8 cellular contexts compared by ENCODE assay signal in genomic region chr3:50572158-50572557, GRCh38. TPM values are rescaled to one million over a fixed set of nuclear protein-coding genes. Genes with fewer than 3 reads are reported as not detected.
DNase-seq lines count a peak whose midpoint lies in the region; TF ChIP-seq lines count a peak whose summit lies in the region.

No MANE protein-coding gene starts in this region.

- peak; percentile 72 for DNase-seq in GF-D8 (lab: John Stamatoyannopoulos, UW)
- DNase-seq in T-helper 2 cell, result peak; percentile 54 to 87 (median 71)
- DNase-seq in adrenal gland, result peak; percentile 69 to 89 (median 79)
- peak; percentile 79 for DNase-seq in left ventricle myocardium inferior
- DNase-seq in retina, result peak; percentile 70
- no peak for DNase-seq in OCI-M2 (lab: John Stamatoyannopoulos, UW; ENCODE audit: unreplicated experiment)
- no peak for DNase-seq in NCI-H226

- intact Hi-C loops in adrenal gland (cut with DNase I) (loop anchor here in 1 of 2 donors (2.0 kb wide), 1 partner anchor 41 kb away; no protein-coding TSS in a partner anchor), left ventricle myocardium inferior (cut with micrococcal nuclease) (no loop called here)

- no peaks in the 10 kb centered on the region for H3K9me3 ChIP-seq in adrenal gland (replicated peaks in 1 of 3)
- no peaks in the 10 kb centered on the region for H3K9me3 ChIP-seq in left ventricle myocardium inferior (replicated peaks)

- H3K27ac ChIP-seq in KMS-11, result no peak overlapping the region
- H3K27ac ChIP-seq in adrenal gland, result no peak overlapping the region
- H3K27ac ChIP-seq in left ventricle myocardium inferior (replicated peaks), result peak overlapping the region; percentile 75

- H3K79me2 ChIP-seq in KMS-11 (ENCODE audit: insufficient read depth, low read depth), result no peaks in the 10 kb centered on the region

- peak; percentile 73 for TF ChIP-seq CTCF in KMS-11 (conservative IDR thresholded peaks at IDR 0.05; ENCODE audit: low read depth, low read length)
- TF ChIP-seq CTCF in adrenal gland (IDR thresholded peaks at IDR 0.05), result peak; percentile 67 to 97 (median 94)
- peak; percentile 92 for TF ChIP-seq CTCF in left ventricle myocardium inferior (IDR thresholded peaks at IDR 0.05; ENCODE audit: borderline replicate concordance)

- H4K20me1 ChIP-seq in KMS-11 (ENCODE audit: insufficient read depth), result no peaks in the 10 kb centered on the region

- no peak overlapping the region for H2AFZ ChIP-seq in KMS-11 (ENCODE audit: low read depth)

- no peak overlapping the region for H3K9ac ChIP-seq in KMS-11

- H3K36me3 ChIP-seq in KMS-11 (ENCODE audit: insufficient read depth), result no peaks in the 10 kb centered on the region
- peaks cover 0 to 2% of the 10 kb centered on the region in 2 donors for H3K36me3 ChIP-seq in adrenal gland (replicated peaks in 1 of 2)
- peaks cover 19% of the 10 kb centered on the region for H3K36me3 ChIP-seq in left ventricle myocardium inferior

- WGBS in adrenal gland, 4 donors, result 10 to 17% (median 11%) methylated on average over 1 of the region's 1 CpG

- H3K27me3 ChIP-seq in KMS-11 (ENCODE audit: insufficient read depth, low read depth) (no peaks in the 10 kb centered on the region), adrenal gland (no peaks in the 10 kb centered on the region), left ventricle myocardium inferior (ENCODE audit: low read depth) (no peaks in the 10 kb centered on the region)

- no peak for TF ChIP-seq POLR2A in adrenal gland (IDR thresholded peaks at IDR 0.05)

- H3K4me1 ChIP-seq in KMS-11 (ENCODE audit: low read depth, poor library complexity, severe bottlenecking) (peaks cover 33% of the 10 kb centered on the region), adrenal gland (replicated peaks in 1 of 2) (peaks cover 12 to 21% of the 10 kb centered on the region in 2 donors), left ventricle myocardium inferior (peaks cover 53% of the 10 kb centered on the region)

- H3K4me3 ChIP-seq in KMS-11 (IDR thresholded peaks at IDR 0.05; ENCODE audit: insufficient read depth, low read depth, low read length) (no peak overlapping the region), adrenal gland (no peak overlapping the region), left ventricle myocardium inferior (no peak overlapping the region)

- no peak overlapping the region for H3K4me2 ChIP-seq in KMS-11

RNA-seq across cellular contexts. Expression of gene HEMK1, which starts 2.8 kb away (rescaled TPM):
- total RNA-seq in adrenal gland, result 10 to 100 TPM in 7 of 8 donors, 1 to 10 TPM in 1; 9.1 to 38.2 (median 18.6) TPM
- 10 to 100 TPM in 2 of 3 donors, 1 to 10 TPM in 1; 9.3 to 46.4 (median 25.3) TPM for polyA plus RNA-seq in adrenal gland
- total RNA-seq in left ventricle myocardium inferior, result 16.1 TPM

RNA-seq across cellular contexts. Expression of gene C3orf18, which starts 4.6 kb away (rescaled TPM):
- 10 to 100 TPM; 10.6 to 44.3 (median 18.9) TPM for total RNA-seq in adrenal gland
- 1 to 10 TPM; 6.6 to 9.8 (median 9.0) TPM for polyA plus RNA-seq in adrenal gland
- 57.2 TPM for total RNA-seq in left ventricle myocardium inferior

RNA-seq across cellular contexts. Expression of gene CISH, which starts 39.4 kb away (rescaled TPM):
- 10 to 100 TPM in 2 of 8 donors, 1 to 10 TPM in 6; 5.0 to 12.6 (median 6.5) TPM for total RNA-seq in adrenal gland
- 1 to 10 TPM; 1.8 to 9.1 (median 4.7) TPM for polyA plus RNA-seq in adrenal gland
- total RNA-seq in left ventricle myocardium inferior, result 16.6 TPM

RNA-seq across cellular contexts. Expression of gene MAPKAPK3, which starts 44.8 kb away (rescaled TPM):
- total RNA-seq in adrenal gland (100 to 1,000 TPM in 1 of 8 donors, 10 to 100 TPM in 7; 49.6 to 101 (median 68.2) TPM), left ventricle myocardium inferior (359 TPM)
- polyA plus RNA-seq in adrenal gland, result 10 to 100 TPM; 40.6 to 55.0 (median 50.9) TPM

Comparison
In these comparisons a context has a peak if more than half of its experiments do, and no peak if none do; other contexts are left out.
1. DNase-seq: peak in GF-D8 (single experiment), T-helper 2 cell (5 of 5), adrenal gland (7 of 7), left ventricle myocardium inferior (single experiment) and retina (single experiment); none in OCI-M2 (single experiment) and NCI-H226 (single experiment).
2. Peak in every context shown above with its lines, with median percentiles within 50 percentile points of each other: CTCF ChIP-seq.